26 cellular contexts compared by ENCODE assay signal in genomic region chr10:24174014-24174413, GRCh38. TPM values are rescaled to one million over a fixed set of nuclear protein-coding genes. Genes with fewer than 3 reads are reported as not detected.
DNase-seq lines count a peak whose midpoint lies in the region; ATAC-seq, FAIRE-seq and TF ChIP-seq lines count a peak whose summit lies in the region.
"Had no signal": no experiment of that assay in that cellular context is flagged by ENCODE, and none has a peak within 500 bp of the region (broad histone marks: within the 10 kb centered on the region; RNA-seq: fewer than 3 reads in every experiment).

No MANE protein-coding gene starts in this region.

- H3K4me1 ChIP-seq in mammary epithelial cell (ENCODE audit: insufficient read depth, low read length) (peaks cover 10% of the 10 kb centered on the region), keratinocyte (ENCODE audit: control insufficient read depth, extremely low read depth, insufficient read depth, low read length) (peaks cover 8% of the 10 kb centered on the region), ovary (ENCODE audit: insufficient read depth) (no peaks in the 10 kb centered on the region), endodermal cell (ENCODE audit: control insufficient read depth, insufficient read depth, low read length) (no peaks in the 10 kb centered on the region), right cardiac atrium (ENCODE audit: control insufficient read depth, insufficient read depth, low read length) (no peaks in the 10 kb centered on the region)

- peaks cover 30% of the 10 kb centered on the region for H3K9me3 Mint-ChIP-seq in endodermal cell

- H3K9me1 ChIP-seq in keratinocyte (ENCODE audit: control insufficient read depth, extremely low read depth, insufficient read depth, low read length), result no peaks in the 10 kb centered on the region

- H4K20me1 ChIP-seq in mammary epithelial cell (ENCODE audit: insufficient read depth, low read length) (no peaks in the 10 kb centered on the region), keratinocyte (ENCODE audit: control insufficient read depth, extremely low read depth, insufficient read depth, low read length) (no peaks in the 10 kb centered on the region)

- no peaks in the 10 kb centered on the region for H3K36me3 ChIP-seq in mammary epithelial cell (ENCODE audit: insufficient read depth, low read length)
- no peaks in the 10 kb centered on the region for H3K36me3 ChIP-seq in keratinocyte (ENCODE audit: control insufficient read depth in 2 of 2, extremely low read depth in 1 of 2, insufficient read depth in 2 of 2, low read length in 2 of 2)
- H3K36me3 ChIP-seq in ovary, result no peaks in the 10 kb centered on the region
- H3K36me3 ChIP-seq in endodermal cell (ENCODE audit: control insufficient read depth, insufficient read depth, low read length), result no peaks in the 10 kb centered on the region
- H3K36me3 ChIP-seq: MG63 had no signal

- no peaks in the 10 kb centered on the region for H3K36me3 Mint-ChIP-seq in endodermal cell (ENCODE audit: low read depth)

- H3K27ac ChIP-seq in mammary epithelial cell (ENCODE audit: insufficient read depth, low read depth, low read length) (no peak overlapping the region), keratinocyte (ENCODE audit: control insufficient read depth, insufficient read depth, low read length) (no peak overlapping the region), ovary (no peak overlapping the region), endodermal cell (ENCODE audit: low read depth, low read length) (no peak overlapping the region), right cardiac atrium (ENCODE audit: low read length) (no peak overlapping the region)
- H3K27ac ChIP-seq: SK-N-MC had no signal

- H3K27ac Mint-ChIP-seq in endodermal cell, result no peak overlapping the region

- H3K9me3 ChIP-seq in mammary epithelial cell (replicated peaks; ENCODE audit: insufficient read depth, low read length), result peaks cover 3% of the 10 kb centered on the region
- no peaks in the 10 kb centered on the region for H3K9me3 ChIP-seq in keratinocyte (ENCODE audit: control insufficient read depth, low read depth, low read length)
- no peaks in the 10 kb centered on the region for H3K9me3 ChIP-seq in ovary
- peaks cover 4% of the 10 kb centered on the region for H3K9me3 ChIP-seq in endodermal cell (ENCODE audit: control insufficient read depth, low read length)
- H3K9me3 ChIP-seq in right cardiac atrium (ENCODE audit: control insufficient read depth, low read length), result no peaks in the 10 kb centered on the region
- H3K9me3 ChIP-seq: MG63 had no signal

- BruUV-seq in mammary epithelial cell (replicated peaks; lab: Mats Ljungman, UMichigan), result no TSS peak

- intact Hi-C loops in mammary epithelial cell (cut with micrococcal nuclease), result no loop called here
- intact Hi-C loops in lower leg skin (cut with DNase I; ENCODE audit: low total_unique reads), result no loop called here
- intact Hi-C loops in ovary (cut with DNase I), result no loop called here
- intact Hi-C loops in right cardiac atrium (cut with DNase I), result no loop called here

- H3K4me3 ChIP-seq in mammary epithelial cell (replicated peaks in 1 of 3; ENCODE audit: insufficient read depth in 1 of 3, low read depth in 2 of 3, low read length in 3 of 3) (no peak overlapping the region), keratinocyte (ENCODE audit: control insufficient read depth in 2 of 3, extremely low read depth in 1 of 3, insufficient read depth in 2 of 3, low read depth in 1 of 3, low read length in 3 of 3) (no peak overlapping the region), lower leg skin (ENCODE audit: low read depth, poor library complexity, severe bottlenecking) (no peak overlapping the region), ovary (no peak overlapping the region), endodermal cell (ENCODE audit: low read length) (no peak overlapping the region), right cardiac atrium (ENCODE audit: low read length) (no peak overlapping the region)
- H3K4me3 ChIP-seq: K562, MG63, SK-N-MC had no signal

- H3K4me1 Mint-ChIP-seq in endodermal cell, result no peaks in the 10 kb centered on the region

- TF ChIP-seq POLR2A in lower leg skin (IDR thresholded peaks at IDR 0.05) (no peak), ovary (IDR thresholded peaks at IDR 0.05) (no peak)

- WGBS in mammary epithelial cell (ENCODE audit: low coverage, missing lambda C conversion rate), result 0% methylated on average over 2 of the region's 2 CpGs
- WGBS in lower leg skin, 2 donors, result 79 to 81% methylated on average over 2 of the region's 2 CpGs
- WGBS in ovary, 3 donors, result 83 to 92% (median 84%) methylated on average over 2 of the region's 2 CpGs
- 86 to 87% methylated on average over 2 of the region's 2 CpGs for WGBS in endodermal cell (ENCODE audit: insufficient coverage in 1 of 2, insufficient read length in 1 of 2), 2 experiments
- WGBS in right cardiac atrium, result 89% methylated on average over 2 of the region's 2 CpGs

- H3K27me3 Mint-ChIP-seq in endodermal cell (ENCODE audit: insufficient read depth), result no peaks in the 10 kb centered on the region

- CTCF ChIA-PET in mammary epithelial cell (lab: Charles Lee; ENCODE audit: low non-redundant PET), result no interaction called here

- no peak overlapping the region for H3K4me3 Mint-ChIP-seq in endodermal cell

- H3K27me3 ChIP-seq in mammary epithelial cell (ENCODE audit: insufficient read depth, low read length) (no peaks in the 10 kb centered on the region), keratinocyte (ENCODE audit: control insufficient read depth, extremely low read depth, insufficient read depth, low read length) (no peaks in the 10 kb centered on the region), ovary (no peaks in the 10 kb centered on the region), endodermal cell (ENCODE audit: control insufficient read depth, insufficient read depth, low read length, poor library complexity, severe bottlenecking) (no peaks in the 10 kb centered on the region), right cardiac atrium (ENCODE audit: control insufficient read depth, insufficient read depth) (no peaks in the 10 kb centered on the region)
- H3K27me3 ChIP-seq: MG63 had no signal

- dilution Hi-C loops in mammary epithelial cell (cut with HindIII; ENCODE audit: low sequenced_read_pairs) (no loop called here), keratinocyte (cut with MboI; ENCODE audit: extremely low pct_ligation_motif_present, low sequenced_read_pairs) (no loop called here)

- H3K9ac ChIP-seq in mammary epithelial cell (ENCODE audit: insufficient read depth, low read length) (no peak overlapping the region), keratinocyte (ENCODE audit: control insufficient read depth, extremely low read depth, insufficient read depth, low read length) (no peak overlapping the region), endodermal cell (ENCODE audit: extremely low read depth, low read length, poor library complexity, severe bottlenecking) (no peak overlapping the region)

- H3K4me2 ChIP-seq in mammary epithelial cell (ENCODE audit: insufficient read depth, low read depth, low read length), result peak overlapping the region; percentile 30
- H3K4me2 ChIP-seq in keratinocyte (ENCODE audit: control insufficient read depth, extremely low read depth, insufficient read depth, low read depth, low read length), result no peak overlapping the region

- H3K79me2 ChIP-seq in mammary epithelial cell (ENCODE audit: insufficient read depth, low read length) (no peaks in the 10 kb centered on the region), keratinocyte (ENCODE audit: control insufficient read depth, insufficient read depth, low read length) (no peaks in the 10 kb centered on the region)

- in situ Hi-C loops in mammary epithelial cell (cut with MboI; ENCODE audit: low sequenced_read_pairs in 2 of 2), result no loop called here

- TF ChIP-seq CTCF in mammary epithelial cell (conservative IDR thresholded peaks at IDR 0.05 in 1 of 2, IDR thresholded peaks at IDR 0.05 in 1 of 2; ENCODE audit: extremely low read depth in 1 of 2, insufficient read depth in 1 of 2, low read depth in 1 of 2, low read length in 2 of 2) (no peak), keratinocyte (optimal IDR thresholded peaks at IDR 0.05 in 1 of 3, IDR thresholded peaks at IDR 0.05 in 1 of 3, conservative IDR thresholded peaks at IDR 0.05 in 1 of 3; ENCODE audit: extremely low read depth in 1 of 3, insufficient read depth in 2 of 3, low read length in 3 of 3) (no peak), lower leg skin (IDR thresholded peaks at IDR 0.05) (no peak), ovary (IDR thresholded peaks at IDR 0.05) (no peak), endodermal cell (conservative IDR thresholded peaks at IDR 0.05) (no peak)

- H2AFZ ChIP-seq in mammary epithelial cell (ENCODE audit: low read depth, low read length), result no peak overlapping the region
- no peak overlapping the region for H2AFZ ChIP-seq in keratinocyte (ENCODE audit: control insufficient read depth, low read length)

- no peak for ATAC-seq in right cardiac atrium
- ATAC-seq: HCT116, K562 had no signal

- TF ChIP-seq EP300 in ovary (IDR thresholded peaks at IDR 0.05), result no peak

- FAIRE-seq in keratinocyte (lab: Jason Lieb, UNC), result peak; percentile 75
- FAIRE-seq: HTR-8/SVneo, K562 had no signal

- DNase-seq in A172 (ENCODE audit: low spot score) (peak; percentile 6), LoVo (ENCODE audit: low spot score) (peak; percentile 47), mammary epithelial cell (peak; percentile 80), keratinocyte (ENCODE audit: low read depth, low spot score) (peak; percentile 21), lower leg skin (ENCODE audit: low spot score in 2 of 2) (no peak), ovary (no peak), endodermal cell (no peak), right cardiac atrium (no peak)
- DNase-seq: 8988T; DMS153; DND-41; Kasumi-1; MG63; NCI-H1105 treated with DMSO at 0.1 percent for 48 hours; NCI-H146; NCI-H1930; NCI-H2107; NCI-H524; NCI-H774; NK-92 treated with Interleukin-12 subunit alpha and Interleukin-12 subunit beta, amount 100 ng/mL, for 24 hours; RPMI8226; SHP77 treated with DMSO at 0.1 percent for 48 hours had no signal

RNA-seq across cellular contexts. Expression of gene KIAA1217, which starts 34.9 kb away (rescaled TPM):
- total RNA-seq in A172 (2014; rRNA removed; shearing (Covaris generic)), result 3.8 and 4.7 TPM in 2 replicates
- 10 to 100 TPM; 39.3 to 47.5 TPM for total RNA-seq in mammary epithelial cell
- 12.3 TPM for polyA plus RNA-seq in mammary epithelial cell
- polyA minus RNA-seq in mammary epithelial cell, result 23.6 TPM
- 8.0 to 12.6 TPM (median 10.4 TPM) in 3 replicates for polyA plus RNA-seq in keratinocyte
- 23.1 TPM for polyA plus RNA-seq in keratinocyte (2011; ENCODE audit: low read depth)
- 7.7 and 9.0 TPM in 2 replicates for polyA plus RNA-seq in keratinocyte (2011; cell fraction: cytosol; rRNA removed)
- 50.6 and 52.0 TPM in 2 replicates for polyA plus RNA-seq in keratinocyte (2011; cell fraction: nucleus; rRNA removed)
- 11.9 and 14.5 TPM in 2 replicates for polyA plus RNA-seq in keratinocyte (2012; ENCODE audit: low replicate concordance)
- 18.5 to 31.6 TPM (median 27.2 TPM) in 3 replicates for polyA minus RNA-seq in keratinocyte
- 9.4 TPM for polyA minus RNA-seq in keratinocyte (2011; cell fraction: cytosol; rRNA and poly(A)+ RNA removed)
- polyA minus RNA-seq in keratinocyte (2011; cell fraction: nucleus; rRNA and poly(A)+ RNA removed), result 25.2 and 61.7 TPM in 2 replicates
- 10 to 100 TPM; 34.8 to 66.8 (median 52.9) TPM for total RNA-seq in lower leg skin
- 10 to 100 TPM; 15.7 to 47.1 (median 23.0) TPM for total RNA-seq in ovary
- 10 to 100 TPM in 1 of 2 donors, 1 to 10 TPM in 1; 7.2 to 23.3 TPM for polyA plus RNA-seq in ovary
- total RNA-seq in endodermal cell, result 10 to 100 TPM; 25.4 to 27.2 TPM
- polyA plus RNA-seq in endodermal cell (2013, experiment 1 of 2), result 9.4 TPM
- 10.4 TPM for polyA plus RNA-seq in endodermal cell (2013, experiment 2 of 2)
- total RNA-seq in right cardiac atrium, result 10 to 100 TPM; 27.1 to 43.6 (median 31.5) TPM
- 14.6 TPM for polyA plus RNA-seq in right cardiac atrium
- polyA plus RNA-seq: K562 had no signal

Comparison
In these comparisons a context has a peak if more than half of its experiments do, and no peak if none do; other contexts are left out.
1. DNase-seq: peak in A172 (single experiment), LoVo (single experiment), mammary epithelial cell (single experiment) and keratinocyte (single experiment); none in lower leg skin (0 of 2), ovary (0 of 5), endodermal cell (single experiment) and right cardiac atrium (0 of 3).